8 cellular contexts compared by ENCODE assay signal in the genomic region with DNA sequence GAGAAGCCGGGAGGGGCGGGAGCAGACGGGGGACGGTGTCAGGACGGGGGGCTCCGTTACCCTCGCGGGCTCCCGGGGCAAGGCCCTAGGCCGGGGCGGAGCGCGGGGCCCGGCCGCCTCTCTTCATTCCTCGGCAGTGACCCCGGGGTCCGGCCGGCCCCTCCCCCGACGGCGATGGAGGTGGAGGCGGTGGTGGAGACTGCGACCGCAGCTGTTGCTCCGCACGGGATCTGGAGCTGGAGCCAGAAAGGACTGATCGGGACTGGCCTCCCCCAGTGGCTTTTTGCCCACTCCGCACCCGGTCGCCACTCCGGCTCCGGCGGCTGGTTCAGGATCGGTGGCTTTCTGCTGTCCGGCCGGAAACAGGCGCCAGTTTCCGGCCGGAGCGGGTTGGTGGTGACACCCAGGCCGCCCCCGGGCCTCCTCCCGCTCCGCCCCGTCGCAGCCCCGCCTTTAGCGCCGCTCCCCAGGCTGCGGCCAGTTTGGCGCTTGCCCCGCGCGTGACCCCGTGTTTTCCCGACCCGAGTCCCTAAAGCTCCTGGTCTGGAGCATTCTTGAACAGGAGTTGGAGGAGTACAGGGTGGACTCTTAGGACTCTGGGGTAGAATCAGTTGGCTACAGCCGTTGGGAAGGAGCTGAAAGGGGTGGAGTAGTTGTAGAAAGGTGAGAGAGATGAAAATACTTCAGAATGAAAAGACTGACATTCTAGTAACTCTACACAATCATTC. TPM values are rescaled to one million over a fixed set of nuclear protein-coding genes. Genes with fewer than 3 reads are reported as not detected.
DNase-seq lines count a peak whose midpoint lies in the region; ATAC-seq and TF ChIP-seq lines count a peak whose summit lies in the region.

TSS of gene OTUD7B (minus strand) at position 339 of the 728 bp plus-strand sequence. CDS start 33,216 bp downstream, outside the sequence.

- H3K9me3 Mint-ChIP-seq in progenitor cell of endocrine pancreas (ENCODE audit: low read depth), result no peaks in the 10 kb centered on the region

- H3K4me1 Mint-ChIP-seq in progenitor cell of endocrine pancreas (ENCODE audit: low read depth), result peaks cover 40% of the 10 kb centered on the region

- TF ChIP-seq POLR2A in upper lobe of left lung (IDR thresholded peaks at IDR 0.05), result peak in 3 of 4 donors; percentile 77 to 84 (median 82)

- peaks cover 11% of the 10 kb centered on the region for H3K27me3 Mint-ChIP-seq in progenitor cell of endocrine pancreas

- WGBS in upper lobe of left lung, 2 donors, result 0 to 1% methylated on average over 19 to 42 of the region's 59 CpGs

- ATAC-seq in HG02571 (IDR thresholded peaks at IDR 0.05; ENCODE audit: unreplicated experiment) (peak; percentile 79), upper lobe of left lung (ENCODE audit: low FRiP score in 2 of 2) (peak; percentile 97 to 98)

- TF ChIP-seq EP300 in upper lobe of left lung (IDR thresholded peaks at IDR 0.05), result no peak

- H3K9me3 ChIP-seq in left ventricle myocardium inferior (replicated peaks), result no peaks in the 10 kb centered on the region
- H3K9me3 ChIP-seq in upper lobe of left lung, result no peaks in the 10 kb centered on the region

- H3K36me3 ChIP-seq in left ventricle myocardium inferior (peaks cover 6% of the 10 kb centered on the region), upper lobe of left lung (peaks cover 0 to 7% (median 0%) of the 10 kb centered on the region in 4 donors)

- peak within 1 kb of the TSS; percentile 97 for H3K27ac Mint-ChIP-seq in progenitor cell of endocrine pancreas

- no peaks in the 10 kb centered on the region for H3K36me3 Mint-ChIP-seq in progenitor cell of endocrine pancreas (ENCODE audit: insufficient read depth)

- peak within 1 kb of the TSS; percentile 88 for H3K4me3 ChIP-seq in left ventricle myocardium inferior
- H3K4me3 ChIP-seq in upper lobe of left lung, result peak within 1 kb of the TSS; percentile 65 to 92 (median 86)

- intact Hi-C loops in T-helper 1 cell treated with Interleukin-12 subunit alpha and Interleukin-12 subunit beta and Interleukin-4 antibody, amounts not matched to agents 30 ng/mL and 1 ng/mL, for 36 hours (cut with micrococcal nuclease), result loop anchor here (1.0 to 2.0 kb wide), 6 partner anchors 84 to 259 kb away; partner anchors contain the start of genes APH1A, PLEKHO1 and SF3B4
- intact Hi-C loops in left ventricle myocardium inferior (cut with micrococcal nuclease), result no loop called here

- peak within 1 kb of the TSS; percentile 95 for H3K27ac ChIP-seq in left ventricle myocardium inferior (replicated peaks)
- peak within 1 kb of the TSS; percentile 88 to 98 (median 96) for H3K27ac ChIP-seq in upper lobe of left lung

- peak within 1 kb of the TSS; percentile 97 for H3K4me3 Mint-ChIP-seq in progenitor cell of endocrine pancreas (ENCODE audit: low read depth)

- H3K27me3 ChIP-seq in left ventricle myocardium inferior (ENCODE audit: low read depth), result no peaks in the 10 kb centered on the region
- H3K27me3 ChIP-seq in upper lobe of left lung, result no peaks in the 10 kb centered on the region

- TF ChIP-seq CTCF in GM10266 (IDR thresholded peaks at IDR 0.05; ENCODE audit: control insufficient read depth, insufficient read depth, low read depth, missing control alignments) (peak; percentile 1), left ventricle myocardium inferior (IDR thresholded peaks at IDR 0.05; ENCODE audit: borderline replicate concordance) (peak; percentile 21), progenitor cell of endocrine pancreas (IDR thresholded peaks at IDR 0.05; ENCODE audit: unreplicated experiment) (peak; percentile 12), upper lobe of left lung (IDR thresholded peaks at IDR 0.05) (peak in 2 of 6 experiments; percentile 25 to 28)

- DNase-seq in GM10266 (ENCODE audit: extremely low spot score), result peak; percentile 81
- DNase-seq in NCI-H1092 treated with DMSO at 0.1 percent for 48 hours (lab: John Stamatoyannopoulos, UW), result peak; percentile 89
- DNase-seq in amniotic stem cell (lab: John Stamatoyannopoulos, UW), result peak; percentile 59
- peak; percentile 89 for DNase-seq in left ventricle myocardium inferior
- peak; percentile 84 for DNase-seq in progenitor cell of endocrine pancreas (ENCODE audit: low spot score, unreplicated experiment)
- DNase-seq in upper lobe of left lung, result peak; percentile 91 to 97

- H3K4me1 ChIP-seq in left ventricle myocardium inferior (peaks cover 47% of the 10 kb centered on the region), upper lobe of left lung (peaks cover 28 to 35% (median 31%) of the 10 kb centered on the region in 4 donors)

RNA-seq across cellular contexts. Expression of gene OTUD7B, which starts in this region (rescaled TPM):
- 14.7 and 16.5 TPM in 2 replicates for total RNA-seq in T-helper 1 cell treated with Interleukin-12 subunit alpha and Interleukin-12 subunit beta and Interleukin-4 antibody, amounts not matched to agents 30 ng/mL and 1 ng/mL, for 36 hours
- total RNA-seq in left ventricle myocardium inferior, result 23.8 TPM
- 29.1 and 30.3 TPM in 2 replicates for total RNA-seq in progenitor cell of endocrine pancreas
- 10 to 100 TPM; 22.0 to 44.8 (median 29.8) TPM for total RNA-seq in upper lobe of left lung

Comparison
In these comparisons a context has a peak if more than half of its experiments do, and no peak if none do; other contexts are left out.
1. Peak in every context shown above with its lines: DNase-seq, ATAC-seq, H3K4me3 ChIP-seq and H3K27ac ChIP-seq.